In the genomic region with DNA sequence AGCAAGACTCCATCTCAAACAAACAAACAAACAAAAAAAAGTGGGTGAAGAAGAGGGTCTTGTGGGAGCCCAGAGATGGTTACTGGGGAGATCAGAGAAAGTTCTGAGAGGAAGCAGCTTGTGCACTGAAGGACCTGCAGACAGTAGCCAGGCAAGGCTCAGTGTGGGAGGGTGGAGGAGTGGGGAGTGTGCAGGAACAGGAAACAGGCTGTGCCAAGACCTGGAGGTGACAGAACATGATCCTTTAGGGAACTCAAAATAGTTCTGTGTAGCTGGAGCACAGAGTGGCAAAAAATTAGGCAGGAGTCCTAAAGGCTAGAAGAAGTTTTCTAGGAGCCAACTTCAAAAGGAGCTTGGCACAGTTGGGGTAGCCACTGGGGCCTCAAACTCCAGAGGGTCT, we compare ENCODE assay signal across 14 cellular contexts. TPM values are rescaled to one million over a fixed set of nuclear protein-coding genes. Genes with fewer than 3 reads are reported as not detected.
DNase-seq lines count a peak whose midpoint lies in the region; ATAC-seq and TF ChIP-seq lines count a peak whose summit lies in the region.
"Had no signal": no experiment of that assay in that cellular context is flagged by ENCODE, and none has a peak within 500 bp of the region (broad histone marks: within the 10 kb centered on the region; RNA-seq: fewer than 3 reads in every experiment).

No MANE protein-coding gene starts in this region.

- TF ChIP-seq CTCF in PC-9 (conservative IDR thresholded peaks at IDR 0.05), result no peak
- TF ChIP-seq CTCF in Calu3 (IDR thresholded peaks at IDR 0.05; ENCODE audit: unreplicated experiment), result no peak
- no peak for TF ChIP-seq CTCF in chondrocyte (IDR thresholded peaks at IDR 0.05)

- no peaks in the 10 kb centered on the region for H3K36me3 Mint-ChIP-seq in stimulated activated memory B cell treated with anti-CD40 and anti-IgM and Interleukin-4, amounts not matched to agents 10 μg/mL and 1 μg/mL and 100 μg/mL, for 72 hours
- H3K36me3 Mint-ChIP-seq in Calu3 (ENCODE audit: insufficient read depth, unreplicated experiment), result no peaks in the 10 kb centered on the region
- H3K36me3 Mint-ChIP-seq in chondrocyte (ENCODE audit: low read depth), result no peaks in the 10 kb centered on the region

- in situ Hi-C loops in GM23248 (cut with MboI), result no loop called here

- H3K27me3 ChIP-seq in GM23248 (replicated peaks; ENCODE audit: insufficient read depth), result no peaks in the 10 kb centered on the region
- H3K27me3 ChIP-seq in PC-9 (ENCODE audit: insufficient read depth, low read depth), result no peaks in the 10 kb centered on the region

- CTCF ChIA-PET in PC-9 (lab: Charles Lee), result no interaction called here
- CTCF ChIA-PET in Calu3 (lab: Charles Lee), result no interaction called here

- POLR2A ChIA-PET in PC-9 (lab: Charles Lee; ENCODE audit: unreplicated experiment), result interaction anchor here (0.6 kb wide), 1 partner anchor 315 kb away, joined by 3 read pairs; no protein-coding TSS in a partner anchor

- peak; percentile 39 for DNase-seq in GM23248
- peak; percentile 47 to 51 for DNase-seq in PC-9
- peak; percentile 57 for DNase-seq in Right ventricle myocardium superior
- no peak for DNase-seq in Calu3
- no peak for DNase-seq in chondrocyte (ENCODE audit: low spot score)
- DNase-seq in NCI-H2227 treated with DMSO at 0.1 percent for 48 hours (lab: John Stamatoyannopoulos, UW), result no peak
- DNase-seq: activated naive CD4-positive, alpha-beta T cell; CD8-positive, alpha-beta memory T cell; kidney; NCI-H2107; T-helper 1 cell had no signal

- H3K9me3 Mint-ChIP-seq in stimulated activated memory B cell treated with anti-CD40 and anti-IgM and Interleukin-4, amounts not matched to agents 10 μg/mL and 1 μg/mL and 100 μg/mL, for 72 hours, result no peaks in the 10 kb centered on the region
- no peaks in the 10 kb centered on the region for H3K9me3 Mint-ChIP-seq in Calu3 (ENCODE audit: low read depth, unreplicated experiment)
- no peaks in the 10 kb centered on the region for H3K9me3 Mint-ChIP-seq in chondrocyte (ENCODE audit: low read depth)
- H3K9me3 Mint-ChIP-seq: activated CD4-positive, alpha-beta memory T cell treated with anti-CD3 and anti-CD28 coated beads, Interleukin-2, amount 10 ng/mL, durations not matched to agents 7 days and 5 days; CD8-positive, alpha-beta memory T cell had no signal

- H3F3A ChIP-seq in GM23248 (ENCODE audit: insufficient read depth), result peaks cover 21% of the 10 kb centered on the region
- peaks cover 22% of the 10 kb centered on the region for H3F3A ChIP-seq in PC-9 (ENCODE audit: insufficient read depth, low read depth)

- BruUV-seq in PC-9 (replicated peaks; lab: Mats Ljungman, UMichigan) (no TSS peak), Calu3 (replicated peaks; lab: Mats Ljungman, UMichigan) (no TSS peak)

- no peaks in the 10 kb centered on the region for H3K79me2 ChIP-seq in GM23248 (ENCODE audit: insufficient read depth)
- H3K79me2 ChIP-seq in PC-9 (ENCODE audit: low read depth), result no peaks in the 10 kb centered on the region

- H2AFZ ChIP-seq in GM23248, result 0 out of 2 replicates have a peak overlapping the region, but pooled peaks have one; percentile 18
- H2AFZ ChIP-seq in PC-9, result no peak overlapping the region

- no peaks in the 10 kb centered on the region for H3K27me3 Mint-ChIP-seq in stimulated activated memory B cell treated with anti-CD40 and anti-IgM and Interleukin-4, amounts not matched to agents 10 μg/mL and 1 μg/mL and 100 μg/mL, for 72 hours
- H3K27me3 Mint-ChIP-seq in Calu3 (ENCODE audit: unreplicated experiment) (peaks cover 12% of the 10 kb centered on the region), chondrocyte (ENCODE audit: low read depth) (no peaks in the 10 kb centered on the region)

- H3K4me1 ChIP-seq in GM23248 (ENCODE audit: insufficient read depth) (peaks cover 47% of the 10 kb centered on the region), PC-9 (replicated peaks; ENCODE audit: insufficient read depth) (peaks cover 29% of the 10 kb centered on the region)

- no peak overlapping the region for H3K4me3 Mint-ChIP-seq in stimulated activated memory B cell treated with anti-CD40 and anti-IgM and Interleukin-4, amounts not matched to agents 10 μg/mL and 1 μg/mL and 100 μg/mL, for 72 hours
- H3K4me3 Mint-ChIP-seq in Calu3 (ENCODE audit: low read depth, unreplicated experiment) (no peak overlapping the region), chondrocyte (ENCODE audit: unreplicated experiment) (no peak overlapping the region)
- H3K4me3 Mint-ChIP-seq: activated CD4-positive, alpha-beta memory T cell treated with anti-CD3 and anti-CD28 coated beads, Interleukin-2, amount 10 ng/mL, durations not matched to agents 7 days and 5 days had no signal

- intact Hi-C loops in PC-9 (cut with micrococcal nuclease; ENCODE audit: unreplicated experiment), result no loop called here
- intact Hi-C loops in Right ventricle myocardium superior (cut with DNase I), result loop anchor here (5.0 kb wide), 2 partner anchors 55 to 115 kb away; a partner anchor contains a TSS
- intact Hi-C loops in Calu3 (cut with micrococcal nuclease; ENCODE audit: unreplicated experiment), result no loop called here

- H3K9me2 ChIP-seq in GM23248 (ENCODE audit: insufficient read depth) (no peaks in the 10 kb centered on the region), PC-9 (ENCODE audit: insufficient read depth) (no peaks in the 10 kb centered on the region)

- no peaks in the 10 kb centered on the region for H3K9me3 ChIP-seq in GM23248 (ENCODE audit: low read depth)
- no peaks in the 10 kb centered on the region for H3K9me3 ChIP-seq in PC-9 (ENCODE audit: insufficient read depth, low read depth)

- H3K4me1 Mint-ChIP-seq in stimulated activated memory B cell treated with anti-CD40 and anti-IgM and Interleukin-4, amounts not matched to agents 10 μg/mL and 1 μg/mL and 100 μg/mL, for 72 hours, result peaks cover 57% of the 10 kb centered on the region
- H3K4me1 Mint-ChIP-seq in Calu3 (ENCODE audit: low read depth, unreplicated experiment), result peaks cover 16% of the 10 kb centered on the region
- peaks cover 28% of the 10 kb centered on the region for H3K4me1 Mint-ChIP-seq in chondrocyte (ENCODE audit: low read depth)

- peak overlapping the region; percentile 9 for H3K4me2 ChIP-seq in GM23248 (ENCODE audit: unreplicated experiment)
- 0 out of 2 replicates have a peak overlapping the region, but pooled peaks have one; percentile 36 for H3K4me2 ChIP-seq in PC-9

- no peaks in the 10 kb centered on the region for H3K36me3 ChIP-seq in GM23248 (ENCODE audit: low read depth)
- H3K36me3 ChIP-seq in PC-9 (ENCODE audit: low read depth), result no peaks in the 10 kb centered on the region

- H3K27ac Mint-ChIP-seq in stimulated activated memory B cell treated with anti-CD40 and anti-IgM and Interleukin-4, amounts not matched to agents 10 μg/mL and 1 μg/mL and 100 μg/mL, for 72 hours, result peak overlapping the region; percentile 94
- H3K27ac Mint-ChIP-seq in Calu3 (ENCODE audit: unreplicated experiment) (no peak overlapping the region), chondrocyte (ENCODE audit: unreplicated experiment) (no peak overlapping the region)
- H3K27ac Mint-ChIP-seq: activated CD4-positive, alpha-beta memory T cell treated with anti-CD3 and anti-CD28 coated beads, Interleukin-2, amount 10 ng/mL, durations not matched to agents 7 days and 5 days had no signal

- H4K20me1 ChIP-seq in GM23248 (ENCODE audit: insufficient read depth), result no peaks in the 10 kb centered on the region
- H4K20me1 ChIP-seq in PC-9 (ENCODE audit: insufficient read depth), result no peaks in the 10 kb centered on the region

- H3K27ac ChIP-seq in GM23248 (no peak overlapping the region), PC-9 (0 out of 2 replicates have a peak overlapping the region, but pooled peaks have one; percentile 11)

- no peak overlapping the region for H3K9ac ChIP-seq in GM23248

- ATAC-seq in Right ventricle myocardium superior (ENCODE audit: poor library complexity) (peak; percentile 90), GM18519 (IDR thresholded peaks at IDR 0.05; ENCODE audit: low FRiP score, unreplicated experiment) (no peak)
- no peak for ATAC-seq in stimulated activated memory B cell treated with anti-CD40 and anti-IgM and Interleukin-4, amounts not matched to agents 10 μg/mL and 1 μg/mL and 100 μg/mL, for 72 hours

- no peak overlapping the region for H3K4me3 ChIP-seq in GM23248
- no peak overlapping the region for H3K4me3 ChIP-seq in PC-9

RNA-seq across cellular contexts. Expression of a gene that starts 19.2 kb away (rescaled TPM):
- 60.3 and 80.8 TPM in 2 replicates for total RNA-seq in GM23248 (2014; rRNA removed; shearing (Covaris generic))
- polyA plus RNA-seq in GM23248 (2016; fragmentation: Nextera tagmentation; extraction: Ambion mirVana), result 128 and 133 TPM in 2 replicates
- total RNA-seq in PC-9 (2021) (74.6 and 84.9 TPM in 2 replicates), Right ventricle myocardium superior (33.4 TPM), Calu3 (2022) (43.0 and 47.5 TPM in 2 replicates), chondrocyte (52.0 to 54.8 TPM (median 53.2 TPM) in 3 replicates)

RNA-seq across cellular contexts. Expression of a gene that starts 54.2 kb away (rescaled TPM):
- total RNA-seq in GM23248 (2014; rRNA removed; shearing (Covaris generic)), result 11.2 and 35.3 TPM in 2 replicates
- 137 and 138 TPM in 2 replicates for polyA plus RNA-seq in GM23248 (2016; fragmentation: Nextera tagmentation; extraction: Ambion mirVana)
- total RNA-seq in PC-9 (2021) (280 and 284 TPM in 2 replicates), Right ventricle myocardium superior (47.0 TPM), Calu3 (2022) (118 and 135 TPM in 2 replicates), chondrocyte (77.6 to 86.1 TPM (median 86.0 TPM) in 3 replicates)

Comparison
In these comparisons a context has a peak if more than half of its experiments do, and no peak if none do; other contexts are left out.
1. DNase-seq: peak in GM23248 (single experiment), PC-9 (2 of 2) and Right ventricle myocardium superior (single experiment); none in Calu3 (single experiment), chondrocyte (single experiment) and NCI-H2227 treated with DMSO at 0.1 percent for 48 hours (single experiment).